19 cellular contexts compared by ENCODE assay signal in genomic region chr7:51314041-51314440, GRCh38. TPM values are rescaled to one million over a fixed set of nuclear protein-coding genes. Genes with fewer than 3 reads are reported as not detected.
DNase-seq lines count a peak whose midpoint lies in the region; ATAC-seq and TF ChIP-seq lines count a peak whose summit lies in the region.
"Had no signal": no experiment of that assay in that cellular context is flagged by ENCODE, and none has a peak within 500 bp of the region (broad histone marks: within the 10 kb centered on the region; RNA-seq: fewer than 3 reads in every experiment).

No MANE protein-coding gene starts in this region.

- H3K36me3 ChIP-seq in muscle layer of duodenum (ENCODE audit: control insufficient read depth in 1 of 2, insufficient read depth in 2 of 2, low read length in 2 of 2) (no peaks in the 10 kb centered on the region), upper lobe of right lung (no peaks in the 10 kb centered on the region), MM.1S (replicated peaks; ENCODE audit: insufficient read depth, low read length) (no peaks in the 10 kb centered on the region)
- H3K36me3 ChIP-seq: heart left ventricle had no signal

- H3K4me3 ChIP-seq in muscle layer of duodenum (ENCODE audit: low read depth in 1 of 2, low read length in 2 of 2) (no peak overlapping the region), upper lobe of right lung (no peak overlapping the region), MM.1S (ENCODE audit: low read length) (no peak overlapping the region)

- H3K4me1 ChIP-seq in muscle layer of duodenum (ENCODE audit: control insufficient read depth in 1 of 2, insufficient read depth in 2 of 2, low read length in 2 of 2) (peaks cover 4 to 27% of the 10 kb centered on the region in 2 donors), upper lobe of right lung (peaks cover 22% of the 10 kb centered on the region), MM.1S (ENCODE audit: low read length) (no peaks in the 10 kb centered on the region)

- peaks cover 0 to 3% (median 0%) of the 10 kb centered on the region in 5 experiments for H3K9me3 Mint-ChIP-seq in brain
- no peaks in the 10 kb centered on the region for H3K9me3 Mint-ChIP-seq in glutamatergic neuron (ENCODE audit: unreplicated experiment)
- H3K9me3 Mint-ChIP-seq in stimulated activated naive CD8-positive, alpha-beta T cell treated with anti-CD3 and anti-CD28 coated beads, Interleukin-15, amount 100 ng/mL, for 72 hours = no peaks in the 10 kb centered on the region
- H3K9me3 Mint-ChIP-seq: T-helper 1 cell treated with Interleukin-12 subunit alpha and Interleukin-12 subunit beta and Interleukin-4 antibody, amounts not matched to agents 30 μg/mL and 1 μg/mL, for 36 hours had no signal

- no peaks in the 10 kb centered on the region for H3K79me2 ChIP-seq in MM.1S (ENCODE audit: low read length)

- H3K27ac Mint-ChIP-seq in brain = peak overlapping the region in 4 of 5 experiments; percentile 14 to 96 (median 62)
- H3K27ac Mint-ChIP-seq in glutamatergic neuron (ENCODE audit: unreplicated experiment) = no peak overlapping the region
- H3K27ac Mint-ChIP-seq in stimulated activated naive CD8-positive, alpha-beta T cell treated with anti-CD3 and anti-CD28 coated beads, Interleukin-15, amount 100 ng/mL, for 72 hours = no peak overlapping the region
- H3K27ac Mint-ChIP-seq: activated CD8-positive, alpha-beta memory T cell treated with anti-CD3 and anti-CD28 coated beads, Interleukin-2, amount 10 ng/mL, durations not matched to agents 7 days and 5 days; T-helper 1 cell treated with Interleukin-12 subunit alpha and Interleukin-12 subunit beta and Interleukin-4 antibody, amounts not matched to agents 30 μg/mL and 1 μg/mL, for 36 hours had no signal

- H3K9me2 ChIP-seq in MM.1S (replicated peaks; ENCODE audit: insufficient read depth, low read length) = no peaks in the 10 kb centered on the region

- intact Hi-C loops in upper lobe of right lung (cut with DNase I) = no loop called here

- TF ChIP-seq CTCF in brain (conservative IDR thresholded peaks at IDR 0.05) (no peak), upper lobe of right lung (IDR thresholded peaks at IDR 0.05) (no peak), glutamatergic neuron (IDR thresholded peaks at IDR 0.05; ENCODE audit: partially characterized antibody, unreplicated experiment) (no peak), MM.1S (IDR thresholded peaks at IDR 0.05; ENCODE audit: low read length) (no peak)

- ATAC-seq in upper lobe of right lung = no peak
- no peak for ATAC-seq in stimulated activated naive CD8-positive, alpha-beta T cell treated with anti-CD3 and anti-CD28 coated beads, Interleukin-15, amount 100 ng/mL, for 72 hours
- ATAC-seq: activated CD8-positive, alpha-beta memory T cell treated with anti-CD3 and anti-CD28 coated beads, Interleukin-2, amount 10 ng/mL, durations not matched to agents 7 days and 5 days; esophagus mucosa had no signal

- H3K27me3 Mint-ChIP-seq in brain = peaks cover 59% of the 10 kb centered on the region
- H3K27me3 Mint-ChIP-seq in glutamatergic neuron (ENCODE audit: unreplicated experiment) = peaks cover 9% of the 10 kb centered on the region
- peaks cover 69% of the 10 kb centered on the region for H3K27me3 Mint-ChIP-seq in stimulated activated naive CD8-positive, alpha-beta T cell treated with anti-CD3 and anti-CD28 coated beads, Interleukin-15, amount 100 ng/mL, for 72 hours

- DNase-seq in NCI-H510A treated with DMSO at 0.1 percent for 48 hours (lab: John Stamatoyannopoulos, UW) (peak; percentile 72), NCI-H510A (lab: John Stamatoyannopoulos, UW) (no peak), upper lobe of right lung (no peak), glutamatergic neuron (no peak), MM.1S (no peak)
- DNase-seq in stimulated activated naive CD8-positive, alpha-beta T cell treated with anti-CD3 and anti-CD28 coated beads, Interleukin-15, amount 100 ng/mL, for 72 hours = no peak
- DNase-seq: activated CD8-positive, alpha-beta memory T cell treated with anti-CD3 and anti-CD28 coated beads, Interleukin-2, amount 10 ng/mL, durations not matched to agents 7 days and 5 days; heart left ventricle; kidney; NCI-H2171; occipital lobe; SHP77; stimulated activated CD4-positive, alpha-beta T cell treated with anti-CD3 and anti-CD28 coated beads, Interleukin-4, amount 100 ng/mL, for 4 hours; trophoblast cell had no signal

- H4K20me1 ChIP-seq in MM.1S (ENCODE audit: insufficient read depth, low read length) = no peaks in the 10 kb centered on the region

- H3K36me3 Mint-ChIP-seq in brain (no peaks in the 10 kb centered on the region), glutamatergic neuron (ENCODE audit: unreplicated experiment) (no peaks in the 10 kb centered on the region)
- H3K36me3 Mint-ChIP-seq: activated CD8-positive, alpha-beta memory T cell treated with anti-CD3 and anti-CD28 coated beads, Interleukin-2, amount 10 ng/mL, durations not matched to agents 7 days and 5 days had no signal

- H2AFZ ChIP-seq in MM.1S (ENCODE audit: low read length) = no peak overlapping the region

- no peak overlapping the region for H3K4me2 ChIP-seq in MM.1S (ENCODE audit: low read depth, low read length)

- H3K27me3 ChIP-seq in muscle layer of duodenum (ENCODE audit: low read depth, low read length) (peaks cover 5% of the 10 kb centered on the region), upper lobe of right lung (peaks cover 11% of the 10 kb centered on the region), MM.1S (replicated peaks; ENCODE audit: insufficient read depth, low read length) (no peaks in the 10 kb centered on the region)

- H3K27ac ChIP-seq in muscle layer of duodenum (ENCODE audit: low read length) (peak overlapping the region; percentile 76), upper lobe of right lung (peak overlapping the region; percentile 30), MM.1S (ENCODE audit: low read length) (no peak overlapping the region)
- H3K27ac ChIP-seq: C4-2B had no signal

- no peaks in the 10 kb centered on the region for H3F3A ChIP-seq in MM.1S (ENCODE audit: insufficient read depth, low read length)

- peak overlapping the region in 4 of 5 experiments; percentile 65 to 97 (median 92) for H3K4me3 Mint-ChIP-seq in brain
- H3K4me3 Mint-ChIP-seq in glutamatergic neuron (ENCODE audit: unreplicated experiment) = no peak overlapping the region
- no peak overlapping the region for H3K4me3 Mint-ChIP-seq in stimulated activated naive CD8-positive, alpha-beta T cell treated with anti-CD3 and anti-CD28 coated beads, Interleukin-15, amount 100 ng/mL, for 72 hours
- H3K4me3 Mint-ChIP-seq: activated CD8-positive, alpha-beta memory T cell treated with anti-CD3 and anti-CD28 coated beads, Interleukin-2, amount 10 ng/mL, durations not matched to agents 7 days and 5 days; T-helper 1 cell treated with Interleukin-12 subunit alpha and Interleukin-12 subunit beta and Interleukin-4 antibody, amounts not matched to agents 30 μg/mL and 1 μg/mL, for 36 hours had no signal

- H3K9me3 ChIP-seq in muscle layer of duodenum (ENCODE audit: control insufficient read depth in 1 of 2, low read length in 2 of 2) = no peaks in the 10 kb centered on the region
- H3K9me3 ChIP-seq in upper lobe of right lung = no peaks in the 10 kb centered on the region
- no peaks in the 10 kb centered on the region for H3K9me3 ChIP-seq in MM.1S (replicated peaks; ENCODE audit: insufficient read depth, low read length)
- H3K9me3 ChIP-seq: heart left ventricle had no signal

- peaks cover 44% of the 10 kb centered on the region for H3K4me1 Mint-ChIP-seq in brain
- H3K4me1 Mint-ChIP-seq in glutamatergic neuron (ENCODE audit: low read depth, unreplicated experiment) = peaks cover 9% of the 10 kb centered on the region
- H3K4me1 Mint-ChIP-seq in stimulated activated naive CD8-positive, alpha-beta T cell treated with anti-CD3 and anti-CD28 coated beads, Interleukin-15, amount 100 ng/mL, for 72 hours = peaks cover 14% of the 10 kb centered on the region

- no peak overlapping the region for H3K9ac ChIP-seq in MM.1S (ENCODE audit: low read length)

RNA-seq across cellular contexts. Expression of gene COBL, which starts 2.6 kb away (rescaled TPM):
- 31.5 TPM for polyA plus RNA-seq in brain (ENCODE audit: insufficient read depth, low read depth, low replicate concordance)
- 29.2 TPM for total RNA-seq in upper lobe of right lung
- total RNA-seq in glutamatergic neuron (ENCODE audit: unreplicated experiment) = 3.3 TPM
- total RNA-seq: activated CD8-positive, alpha-beta memory T cell treated with anti-CD3 and anti-CD28 coated beads, Interleukin-2, amount 10 ng/mL, durations not matched to agents 7 days and 5 days had no signal

Comparison
In these comparisons a context has a peak if more than half of its experiments do, and no peak if none do; other contexts are left out.
1. H3K27ac Mint-ChIP-seq: peak in brain (4 of 5); none in glutamatergic neuron (single experiment) and stimulated activated naive CD8-positive, alpha-beta T cell treated with anti-CD3 and anti-CD28 coated beads, Interleukin-15, amount 100 ng/mL, for 72 hours (0 of 2).
2. H3K4me3 Mint-ChIP-seq: peak in brain (4 of 5); none in glutamatergic neuron (single experiment) and stimulated activated naive CD8-positive, alpha-beta T cell treated with anti-CD3 and anti-CD28 coated beads, Interleukin-15, amount 100 ng/mL, for 72 hours (0 of 2).